8 cellular contexts compared by ENCODE assay signal in the genomic region with DNA sequence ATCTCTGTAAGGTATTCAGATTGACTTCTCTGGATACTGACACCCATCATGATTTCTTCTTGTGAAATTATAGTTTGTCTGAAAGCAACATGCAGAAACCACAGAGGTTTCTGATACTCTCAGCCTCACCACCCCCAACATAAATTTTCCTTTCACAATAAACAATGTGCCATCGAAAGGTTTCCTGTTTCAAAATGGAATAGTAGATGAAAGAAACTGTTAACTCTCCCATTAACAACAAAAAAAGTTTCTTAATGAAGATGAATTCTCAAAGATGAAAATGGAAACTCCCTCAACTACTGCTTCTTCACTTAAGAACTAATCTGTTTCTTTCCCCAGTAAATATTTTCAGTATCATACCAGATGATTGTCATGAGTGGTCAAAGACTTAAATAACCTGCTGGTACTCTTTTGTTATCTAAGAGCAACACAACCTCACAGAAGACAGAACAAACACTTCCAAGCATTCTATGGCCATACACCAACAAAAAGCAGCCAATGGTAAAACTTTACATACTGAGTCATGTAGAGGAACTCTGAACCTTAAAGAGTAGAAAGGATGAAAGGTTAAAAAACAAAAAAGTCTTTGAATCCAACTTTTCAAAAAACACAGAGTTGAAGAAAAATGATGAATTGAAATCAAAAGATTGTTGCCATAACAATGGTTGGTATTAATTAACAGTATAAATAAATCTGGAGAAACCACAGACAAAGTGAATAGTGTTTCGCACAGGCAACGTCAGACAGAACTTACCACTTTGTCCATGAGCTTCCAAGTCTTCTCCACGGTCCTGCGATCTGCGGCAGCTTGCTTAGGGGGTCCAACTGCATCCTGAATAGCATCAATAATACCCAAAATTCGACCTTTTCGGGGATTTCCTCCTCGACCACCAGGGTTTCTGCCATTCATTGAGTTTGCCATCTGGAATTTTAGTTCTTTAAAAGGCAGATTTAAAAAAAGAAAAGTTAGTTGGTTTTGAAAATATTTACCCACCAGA. TPM values are rescaled to one million over a fixed set of nuclear protein-coding genes. Genes with fewer than 3 reads are reported as not detected.
DNase-seq lines count a peak whose midpoint lies in the region; ATAC-seq and TF ChIP-seq lines count a peak whose summit lies in the region.

No MANE protein-coding gene starts in this region.

- intact Hi-C loops in activated T-helper 1 cell treated with anti-CD3 and anti-CD28 coated beads, Interleukin-12 subunit alpha, Interleukin-12 subunit beta, Interleukin-2, Interleukin-4 antibody, amounts not matched to agents 30 ng/mL and 10 ng/mL and 1 ng/mL, durations not matched to agents 14 hours and 24 hours and 36 hours (cut with micrococcal nuclease), result loop anchor here (1.0 to 10.0 kb wide), 18 partner anchors 20 to 1198 kb away; no protein-coding TSS in a partner anchor

- DNase-seq in ELR (ENCODE audit: low read depth) (peak; percentile 38), DMS114 treated with DMSO at 0.1 percent for 48 hours (lab: John Stamatoyannopoulos, UW; ENCODE audit: unreplicated experiment) (no peak), RWPE1 (ENCODE audit: low spot score) (no peak)
- DNase-seq in activated T-helper 1 cell treated with anti-CD3 and anti-CD28 coated beads, Interleukin-12 subunit alpha, Interleukin-12 subunit beta, Interleukin-2, Interleukin-4 antibody, amounts not matched to agents 30 ng/mL and 10 ng/mL and 1 ng/mL, durations not matched to agents 14 hours and 24 hours and 36 hours (ENCODE audit: low spot score), result no peak
- no peak for DNase-seq in stimulated activated naive B cell treated with anti-CD40 and anti-IgM and Interleukin-4, amounts not matched to agents 10 μg/mL and 1 μg/mL and 100 μg/mL, for 72 hours

- peak overlapping the region; percentile 96 for H3K4me3 ChIP-seq in iPS-11a (ENCODE audit: low read depth, low read length)

- H3K27ac Mint-ChIP-seq in activated T-helper 1 cell treated with anti-CD3 and anti-CD28 coated beads, Interleukin-12 subunit alpha, Interleukin-12 subunit beta, Interleukin-2, Interleukin-4 antibody, amounts not matched to agents 30 ng/mL and 10 ng/mL and 1 ng/mL, durations not matched to agents 14 hours and 24 hours and 36 hours, result peak overlapping the region; percentile 99
- peak overlapping the region; percentile 98 for H3K27ac Mint-ChIP-seq in stimulated activated naive B cell treated with anti-CD40 and anti-IgM and Interleukin-4, amounts not matched to agents 10 μg/mL and 1 μg/mL and 100 μg/mL, for 72 hours

- H3K4me1 Mint-ChIP-seq in activated T-helper 1 cell treated with anti-CD3 and anti-CD28 coated beads, Interleukin-12 subunit alpha, Interleukin-12 subunit beta, Interleukin-2, Interleukin-4 antibody, amounts not matched to agents 30 ng/mL and 10 ng/mL and 1 ng/mL, durations not matched to agents 14 hours and 24 hours and 36 hours (ENCODE audit: low read depth), result peaks cover 51% of the 10 kb centered on the region
- H3K4me1 Mint-ChIP-seq in stimulated activated naive B cell treated with anti-CD40 and anti-IgM and Interleukin-4, amounts not matched to agents 10 μg/mL and 1 μg/mL and 100 μg/mL, for 72 hours, result peaks cover 25 to 40% of the 10 kb centered on the region in 2 donors

- ATAC-seq in GM19468 (IDR thresholded peaks at IDR 0.05; ENCODE audit: extremely low read depth, unreplicated experiment), result peak; percentile 38
- ATAC-seq in HG03520 (IDR thresholded peaks at IDR 0.05; ENCODE audit: unreplicated experiment), result peak; percentile 30
- ATAC-seq in stimulated activated naive B cell treated with anti-CD40 and anti-IgM and Interleukin-4, amounts not matched to agents 10 μg/mL and 1 μg/mL and 100 μg/mL, for 72 hours (replicated peaks), result peak in 1 of 2 donors; percentile 11

- H3K36me3 Mint-ChIP-seq in activated T-helper 1 cell treated with anti-CD3 and anti-CD28 coated beads, Interleukin-12 subunit alpha, Interleukin-12 subunit beta, Interleukin-2, Interleukin-4 antibody, amounts not matched to agents 30 ng/mL and 10 ng/mL and 1 ng/mL, durations not matched to agents 14 hours and 24 hours and 36 hours (ENCODE audit: low read depth), result peaks cover 42% of the 10 kb centered on the region
- H3K36me3 Mint-ChIP-seq in stimulated activated naive B cell treated with anti-CD40 and anti-IgM and Interleukin-4, amounts not matched to agents 10 μg/mL and 1 μg/mL and 100 μg/mL, for 72 hours, result peaks cover 3% of the 10 kb centered on the region in 2 donors

- no peak for TF ChIP-seq CTCF in RWPE1 (conservative IDR thresholded peaks at IDR 0.05; ENCODE audit: low read depth)

- no peaks in the 10 kb centered on the region for H3K9me3 Mint-ChIP-seq in activated T-helper 1 cell treated with anti-CD3 and anti-CD28 coated beads, Interleukin-12 subunit alpha, Interleukin-12 subunit beta, Interleukin-2, Interleukin-4 antibody, amounts not matched to agents 30 ng/mL and 10 ng/mL and 1 ng/mL, durations not matched to agents 14 hours and 24 hours and 36 hours
- no peaks in the 10 kb centered on the region for H3K9me3 Mint-ChIP-seq in stimulated activated naive B cell treated with anti-CD40 and anti-IgM and Interleukin-4, amounts not matched to agents 10 μg/mL and 1 μg/mL and 100 μg/mL, for 72 hours

- H3K27ac ChIP-seq in RWPE1, result no peak overlapping the region

- no peaks in the 10 kb centered on the region for H3K27me3 Mint-ChIP-seq in activated T-helper 1 cell treated with anti-CD3 and anti-CD28 coated beads, Interleukin-12 subunit alpha, Interleukin-12 subunit beta, Interleukin-2, Interleukin-4 antibody, amounts not matched to agents 30 ng/mL and 10 ng/mL and 1 ng/mL, durations not matched to agents 14 hours and 24 hours and 36 hours (ENCODE audit: insufficient read depth)
- no peaks in the 10 kb centered on the region for H3K27me3 Mint-ChIP-seq in stimulated activated naive B cell treated with anti-CD40 and anti-IgM and Interleukin-4, amounts not matched to agents 10 μg/mL and 1 μg/mL and 100 μg/mL, for 72 hours

- peak overlapping the region; percentile 100 for H3K4me3 Mint-ChIP-seq in activated T-helper 1 cell treated with anti-CD3 and anti-CD28 coated beads, Interleukin-12 subunit alpha, Interleukin-12 subunit beta, Interleukin-2, Interleukin-4 antibody, amounts not matched to agents 30 ng/mL and 10 ng/mL and 1 ng/mL, durations not matched to agents 14 hours and 24 hours and 36 hours
- H3K4me3 Mint-ChIP-seq in stimulated activated naive B cell treated with anti-CD40 and anti-IgM and Interleukin-4, amounts not matched to agents 10 μg/mL and 1 μg/mL and 100 μg/mL, for 72 hours, result peak overlapping the region; percentile 96 to 97

- CTCF ChIA-PET in RWPE1 (lab: Yijun Ruan, JAX), result interaction anchor here (0.6 kb wide), 1 partner anchor 92 kb away, joined by 5 read pairs; no protein-coding TSS in a partner anchor

- POLR2A ChIA-PET in RWPE1 (lab: Yijun Ruan, JAX; ENCODE audit: low non-redundant PET), result no interaction called here

RNA-seq across cellular contexts. Expression of gene CBLB, which starts 1.9 kb away (rescaled TPM):
- 213 and 235 TPM in 2 replicates for total RNA-seq in activated T-helper 1 cell treated with anti-CD3 and anti-CD28 coated beads, Interleukin-12 subunit alpha, Interleukin-12 subunit beta, Interleukin-2, Interleukin-4 antibody, amounts not matched to agents 30 ng/mL and 10 ng/mL and 1 ng/mL, durations not matched to agents 14 hours and 24 hours and 36 hours
